14 cellular contexts compared by ENCODE assay signal in genomic region chr3:50162034-50162883, GRCh38. TPM values are rescaled to one million over a fixed set of nuclear protein-coding genes. Genes with fewer than 3 reads are reported as not detected.
DNase-seq lines count a peak whose midpoint lies in the region; ATAC-seq and TF ChIP-seq lines count a peak whose summit lies in the region.
"Had no signal": no experiment of that assay in that cellular context is flagged by ENCODE, and none has a peak within 500 bp of the region (broad histone marks: within the 10 kb centered on the region; RNA-seq: fewer than 3 reads in every experiment).

No MANE protein-coding gene starts in this region.

- no peak overlapping the region for H3K4me3 ChIP-seq in right atrium auricular region
- H3K4me3 ChIP-seq in parathyroid adenoma (ENCODE audit: low read depth, low read length): no peak overlapping the region
- no peak overlapping the region for H3K4me3 ChIP-seq in uterus
- H3K4me3 ChIP-seq: SK-N-MC, smooth muscle cell had no signal

- peaks cover 0 to 91% of the 10 kb centered on the region in 2 donors for H3K4me1 ChIP-seq in right atrium auricular region
- H3K4me1 ChIP-seq in parathyroid adenoma: no peaks in the 10 kb centered on the region
- peaks cover 17 to 59% of the 10 kb centered on the region in 2 donors for H3K4me1 ChIP-seq in uterus

- TF ChIP-seq CTCF in right atrium auricular region (IDR thresholded peaks at IDR 0.05): no peak
- TF ChIP-seq CTCF in parathyroid adenoma (IDR thresholded peaks at IDR 0.05): no peak
- no peak for TF ChIP-seq CTCF in uterus (IDR thresholded peaks at IDR 0.05)

- H3K9me3 ChIP-seq in right atrium auricular region: no peaks in the 10 kb centered on the region
- H3K9me3 ChIP-seq in parathyroid adenoma (ENCODE audit: control insufficient read depth, low read length): no peaks in the 10 kb centered on the region
- no peaks in the 10 kb centered on the region for H3K9me3 ChIP-seq in uterus

- TF ChIP-seq POLR2A in uterus (IDR thresholded peaks at IDR 0.05): no peak

- H3K9ac ChIP-seq in parathyroid adenoma: no peak overlapping the region

- intact Hi-C loops in left cardiac atrium (cut with DNase I): no loop called here
- intact Hi-C loops in uterus (cut with DNase I; ENCODE audit: low total_unique reads): no loop called here

- no peak for ATAC-seq in left cardiac atrium

- DNase-seq in right atrium auricular region (ENCODE audit: low spot score) (no peak), left cardiac atrium (no peak), epithelial cell of prostate (ENCODE audit: low read depth, low spot score) (no peak), uterus (no peak), GM19240 (ENCODE audit: insufficient read length, low spot score) (no peak), iPS-NIHi11 (ENCODE audit: low spot score) (no peak), anterior cingulate cortex (lab: John Stamatoyannopoulos, UW) (no peak)
- DNase-seq: activated B cell treated with CpG ODN at 0.5 μM for 24 hours; activated naive CD8-positive, alpha-beta T cell treated with anti-CD3 and anti-CD28 coated beads, Interleukin-2, amount 10 ng/mL, durations not matched to agents 7 days and 5 days; NCI-H2029; NCI-H82 had no signal

- H3K27ac ChIP-seq in right atrium auricular region (peak overlapping the region; percentile 62 to 77), epithelial cell of prostate (peak overlapping the region; percentile 94), parathyroid adenoma (peak overlapping the region; percentile 54), uterus (peak overlapping the region; percentile 81 to 84)
- H3K27ac ChIP-seq: SK-N-MC had no signal

- H3K4me2 ChIP-seq in parathyroid adenoma (ENCODE audit: low read length): no peak overlapping the region
- H3K4me2 ChIP-seq: smooth muscle cell had no signal

- no peaks in the 10 kb centered on the region for H3K36me3 ChIP-seq in right atrium auricular region
- no peaks in the 10 kb centered on the region for H3K36me3 ChIP-seq in parathyroid adenoma (ENCODE audit: control insufficient read depth, insufficient read depth, low read length)
- no peaks in the 10 kb centered on the region for H3K36me3 ChIP-seq in uterus

- H3K79me2 ChIP-seq in parathyroid adenoma: no peaks in the 10 kb centered on the region

- H3K27me3 ChIP-seq in right atrium auricular region (no peaks in the 10 kb centered on the region), parathyroid adenoma (ENCODE audit: control insufficient read depth, insufficient read depth, low read length) (no peaks in the 10 kb centered on the region), uterus (no peaks in the 10 kb centered on the region)

- no peak overlapping the region for H2AFZ ChIP-seq in parathyroid adenoma

RNA-seq across cellular contexts. Expression of gene SEMA3F, which starts 7.1 kb away (rescaled TPM):
- total RNA-seq in right atrium auricular region (10 to 100 TPM in 1 of 2 donors, 1 to 10 TPM in 1; 6.3 to 18.7 TPM), left cardiac atrium (10 to 100 TPM; 12.5 to 24.0 TPM), uterus (10 to 100 TPM; 10.5 to 33.1 (median 12.9) TPM)
- total RNA-seq: activated B cell treated with CpG ODN at 0.5 μM for 24 hours had no signal

RNA-seq across cellular contexts. Expression of gene GNAT1, which starts 29.2 kb away (rescaled TPM):
- total RNA-seq in right atrium auricular region (not detected), left cardiac atrium (not detected), uterus (not detected)
- total RNA-seq: activated B cell treated with CpG ODN at 0.5 μM for 24 hours; activated naive CD8-positive, alpha-beta T cell treated with anti-CD3 and anti-CD28 coated beads, Interleukin-2, amount 10 ng/mL, durations not matched to agents 7 days and 5 days; smooth muscle cell had no signal

RNA-seq across cellular contexts. Expression of gene SLC38A3, which starts 42.8 kb away (rescaled TPM):
- total RNA-seq in right atrium auricular region: 1 to 10 TPM; 2.4 to 7.9 TPM
- 1 to 10 TPM; 5.2 to 7.7 TPM for total RNA-seq in left cardiac atrium
- total RNA-seq in uterus: 1 to 10 TPM in 1 of 4 donors, under 1 TPM in 1, not detected in 2; 0.69 to 4.1 TPM
- total RNA-seq: activated B cell treated with CpG ODN at 0.5 μM for 24 hours; activated naive CD8-positive, alpha-beta T cell treated with anti-CD3 and anti-CD28 coated beads, Interleukin-2, amount 10 ng/mL, durations not matched to agents 7 days and 5 days had no signal
